ENCODE assay signal across 1 cellular context in the genomic region with DNA sequence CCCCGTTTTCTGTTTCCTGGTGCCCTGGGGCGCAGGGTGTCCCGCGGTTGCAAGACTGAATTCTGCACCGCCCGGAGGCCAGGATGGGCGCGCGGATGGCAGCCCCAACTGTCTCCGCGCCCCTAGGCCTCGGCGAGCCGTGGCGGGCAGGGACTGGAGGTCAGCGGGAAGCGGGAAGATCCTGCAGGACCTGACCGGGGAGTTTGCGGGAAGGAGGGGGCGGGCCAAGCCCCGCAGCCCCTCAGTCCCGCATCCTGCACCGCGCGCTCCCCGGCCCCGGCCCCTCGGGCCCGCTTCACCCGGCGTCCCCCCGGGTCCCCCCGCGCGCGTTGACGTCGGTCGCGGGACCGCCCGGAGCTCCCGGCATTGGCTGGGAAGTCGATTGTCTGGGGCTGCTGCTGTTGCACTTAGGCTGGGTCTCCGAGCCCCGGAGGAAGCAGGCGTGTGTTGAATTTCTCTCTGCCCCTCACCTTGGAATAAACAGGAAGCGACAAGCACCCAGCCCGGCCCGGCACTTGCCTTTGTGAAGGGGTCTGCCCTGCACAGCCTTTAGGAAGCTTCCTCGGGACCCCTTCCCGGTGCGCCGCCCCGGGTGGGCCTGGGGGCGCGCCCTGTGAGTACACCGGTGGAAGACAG.
TF ChIP-seq lines count a peak whose summit lies in the region.

A gene (plus strand): TSS at position 385 of the 636 bp plus-strand sequence.

TF ChIP-seq in HepG2, 621 proteins besides CTCF, POLR2A, EP300 and RAD21 (continued from another document and continues in another):
- TF ChIP-seq, protein P1, sequence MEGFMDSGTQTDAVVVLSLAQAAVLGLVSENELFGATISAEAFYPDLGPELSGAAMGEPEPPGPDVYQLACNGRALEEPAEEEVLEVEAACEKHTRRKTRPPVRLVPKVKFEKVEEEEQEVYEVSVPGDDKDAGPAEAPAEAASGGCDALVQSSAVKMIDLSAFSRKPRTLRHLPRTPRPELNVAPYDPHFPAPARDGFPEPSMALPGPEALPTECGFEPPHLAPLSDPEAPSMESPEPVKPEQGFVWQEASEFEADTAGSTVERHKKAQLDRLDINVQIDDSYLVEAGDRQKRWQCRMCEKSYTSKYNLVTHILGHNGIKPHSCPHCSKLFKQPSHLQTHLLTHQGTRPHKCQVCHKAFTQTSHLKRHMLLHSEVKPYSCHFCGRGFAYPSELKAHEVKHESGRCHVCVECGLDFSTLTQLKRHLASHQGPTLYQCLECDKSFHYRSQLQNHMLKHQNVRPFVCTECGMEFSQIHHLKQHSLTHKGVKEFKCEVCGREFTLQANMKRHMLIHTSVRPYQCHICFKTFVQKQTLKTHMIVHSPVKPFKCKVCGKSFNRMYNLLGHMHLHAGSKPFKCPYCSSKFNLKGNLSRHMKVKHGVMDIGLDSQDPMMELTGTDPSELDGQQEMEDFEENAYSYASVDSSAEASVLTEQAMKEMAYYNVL (CRISPR knock-in tag; IDR thresholded peaks at IDR 0.05; ENCODE audit: borderline replicate concordance) = no peak
- TF ChIP-seq ZNF766 (CRISPR knock-in tag; IDR thresholded peaks at IDR 0.05; ENCODE audit: borderline replicate concordance) (0 out of 2 replicates have a peak, but pooled peaks have one; percentile 40), ZNF207 (IDR thresholded peaks at IDR 0.05; ENCODE audit: borderline replicate concordance) (no peak), HDAC1 (CRISPR knock-in tag; IDR thresholded peaks at IDR 0.05) (peak; percentile 49), MAZ (IDR thresholded peaks at IDR 0.05; ENCODE audit: borderline replicate concordance, low read depth, low read length) (no peak), MAZ (CRISPR knock-in tag; IDR thresholded peaks at IDR 0.05; ENCODE audit: low read depth) (peak; percentile 1; the same call in 1 of the 2 replicates), PHB2 (IDR thresholded peaks at IDR 0.05; ENCODE audit: partially characterized antibody) (no peak), ZNF317 (CRISPR knock-in tag; IDR thresholded peaks at IDR 0.05) (no peak), MEIS2 (CRISPR knock-in tag; IDR thresholded peaks at IDR 0.05) (peak; percentile 38; the same call in 1 of the 2 replicates), ZNF441 (CRISPR knock-in tag; IDR thresholded peaks at IDR 0.05; ENCODE audit: borderline replicate concordance) (no peak), ZNF496 (CRISPR knock-in tag; IDR thresholded peaks at IDR 0.05; ENCODE audit: insufficient replicate concordance) (no peak), RBFOX2 (IDR thresholded peaks at IDR 0.05; ENCODE audit: low read depth, low read length) (0 out of 2 replicates have a peak, but pooled peaks have one; percentile 7), ZNF121 (CRISPR knock-in tag; IDR thresholded peaks at IDR 0.05) (no peak), RARA (CRISPR knock-in tag; IDR thresholded peaks at IDR 0.05) (no peak), ZNF552 (CRISPR knock-in tag; IDR thresholded peaks at IDR 0.05; ENCODE audit: borderline replicate concordance) (no peak), ZBTB8A (CRISPR knock-in tag; IDR thresholded peaks at IDR 0.05; ENCODE audit: borderline replicate concordance, low read depth) (no peak), ZBTB7A (CRISPR knock-in tag; IDR thresholded peaks at IDR 0.05) (no peak), LCORL (IDR thresholded peaks at IDR 0.05) (no peak), LCORL (CRISPR knock-in tag; IDR thresholded peaks at IDR 0.05) (peak; percentile 50), KMT2B (CRISPR knock-in tag; IDR thresholded peaks at IDR 0.05) (no peak), U2AF2 (IDR thresholded peaks at IDR 0.05; ENCODE audit: low read depth, low read length) (no peak), RFX1 (IDR thresholded peaks at IDR 0.05) (no peak), ERF (CRISPR knock-in tag; IDR thresholded peaks at IDR 0.05) (peak; percentile 10; the same call in 1 of the 2 replicates), ZNF274 (CRISPR knock-in tag; IDR thresholded peaks at IDR 0.05) (0 out of 2 replicates have a peak, but pooled peaks have one; percentile 23), HOXD1 (CRISPR knock-in tag; IDR thresholded peaks at IDR 0.05) (no peak), ZNF260 (CRISPR knock-in tag; IDR thresholded peaks at IDR 0.05; ENCODE audit: borderline replicate concordance, low read depth) (no peak), MYC (CRISPR knock-in tag; IDR thresholded peaks at IDR 0.05; ENCODE audit: borderline replicate concordance) (0 out of 2 replicates have a peak, but pooled peaks have one; percentile 12), RELA (CRISPR knock-in tag; IDR thresholded peaks at IDR 0.05) (no peak), ZNF570 (CRISPR knock-in tag; IDR thresholded peaks at IDR 0.05; ENCODE audit: borderline replicate concordance) (no peak), ZNF616 (CRISPR knock-in tag; IDR thresholded peaks at IDR 0.05; ENCODE audit: low read depth) (no peak), ZNF530 (CRISPR knock-in tag; IDR thresholded peaks at IDR 0.05; ENCODE audit: low read depth) (no peak), ZNF564 (CRISPR knock-in tag; IDR thresholded peaks at IDR 0.05) (peak; percentile 40; the same call in 1 of the 2 replicates), NR2F1 (CRISPR knock-in tag; IDR thresholded peaks at IDR 0.05) (no peak)
- TF ChIP-seq, protein P2, sequence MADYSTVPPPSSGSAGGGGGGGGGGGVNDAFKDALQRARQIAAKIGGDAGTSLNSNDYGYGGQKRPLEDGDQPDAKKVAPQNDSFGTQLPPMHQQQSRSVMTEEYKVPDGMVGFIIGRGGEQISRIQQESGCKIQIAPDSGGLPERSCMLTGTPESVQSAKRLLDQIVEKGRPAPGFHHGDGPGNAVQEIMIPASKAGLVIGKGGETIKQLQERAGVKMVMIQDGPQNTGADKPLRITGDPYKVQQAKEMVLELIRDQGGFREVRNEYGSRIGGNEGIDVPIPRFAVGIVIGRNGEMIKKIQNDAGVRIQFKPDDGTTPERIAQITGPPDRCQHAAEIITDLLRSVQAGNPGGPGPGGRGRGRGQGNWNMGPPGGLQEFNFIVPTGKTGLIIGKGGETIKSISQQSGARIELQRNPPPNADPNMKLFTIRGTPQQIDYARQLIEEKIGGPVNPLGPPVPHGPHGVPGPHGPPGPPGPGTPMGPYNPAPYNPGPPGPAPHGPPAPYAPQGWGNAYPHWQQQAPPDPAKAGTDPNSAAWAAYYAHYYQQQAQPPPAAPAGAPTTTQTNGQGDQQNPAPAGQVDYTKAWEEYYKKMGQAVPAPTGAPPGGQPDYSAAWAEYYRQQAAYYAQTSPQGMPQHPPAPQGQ (CRISPR knock-in tag; IDR thresholded peaks at IDR 0.05; ENCODE audit: borderline replicate concordance) = no peak
- TF ChIP-seq, protein P3, sequence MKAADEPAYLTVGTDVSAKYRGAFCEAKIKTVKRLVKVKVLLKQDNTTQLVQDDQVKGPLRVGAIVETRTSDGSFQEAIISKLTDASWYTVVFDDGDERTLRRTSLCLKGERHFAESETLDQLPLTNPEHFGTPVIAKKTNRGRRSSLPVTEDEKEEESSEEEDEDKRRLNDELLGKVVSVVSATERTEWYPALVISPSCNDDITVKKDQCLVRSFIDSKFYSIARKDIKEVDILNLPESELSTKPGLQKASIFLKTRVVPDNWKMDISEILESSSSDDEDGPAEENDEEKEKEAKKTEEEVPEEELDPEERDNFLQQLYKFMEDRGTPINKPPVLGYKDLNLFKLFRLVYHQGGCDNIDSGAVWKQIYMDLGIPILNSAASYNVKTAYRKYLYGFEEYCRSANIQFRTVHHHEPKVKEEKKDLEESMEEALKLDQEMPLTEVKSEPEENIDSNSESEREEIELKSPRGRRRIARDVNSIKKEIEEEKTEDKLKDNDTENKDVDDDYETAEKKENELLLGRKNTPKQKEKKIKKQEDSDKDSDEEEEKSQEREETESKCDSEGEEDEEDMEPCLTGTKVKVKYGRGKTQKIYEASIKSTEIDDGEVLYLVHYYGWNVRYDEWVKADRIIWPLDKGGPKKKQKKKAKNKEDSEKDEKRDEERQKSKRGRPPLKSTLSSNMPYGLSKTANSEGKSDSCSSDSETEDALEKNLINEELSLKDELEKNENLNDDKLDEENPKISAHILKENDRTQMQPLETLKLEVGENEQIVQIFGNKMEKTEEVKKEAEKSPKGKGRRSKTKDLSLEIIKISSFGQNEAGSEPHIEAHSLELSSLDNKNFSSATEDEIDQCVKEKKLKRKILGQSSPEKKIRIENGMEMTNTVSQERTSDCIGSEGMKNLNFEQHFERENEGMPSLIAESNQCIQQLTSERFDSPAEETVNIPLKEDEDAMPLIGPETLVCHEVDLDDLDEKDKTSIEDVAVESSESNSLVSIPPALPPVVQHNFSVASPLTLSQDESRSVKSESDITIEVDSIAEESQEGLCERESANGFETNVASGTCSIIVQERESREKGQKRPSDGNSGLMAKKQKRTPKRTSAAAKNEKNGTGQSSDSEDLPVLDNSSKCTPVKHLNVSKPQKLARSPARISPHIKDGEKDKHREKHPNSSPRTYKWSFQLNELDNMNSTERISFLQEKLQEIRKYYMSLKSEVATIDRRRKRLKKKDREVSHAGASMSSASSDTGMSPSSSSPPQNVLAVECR (CRISPR knock-in tag; IDR thresholded peaks at IDR 0.05; ENCODE audit: borderline replicate concordance) = peak; percentile 68
- TF ChIP-seq, protein P4, sequence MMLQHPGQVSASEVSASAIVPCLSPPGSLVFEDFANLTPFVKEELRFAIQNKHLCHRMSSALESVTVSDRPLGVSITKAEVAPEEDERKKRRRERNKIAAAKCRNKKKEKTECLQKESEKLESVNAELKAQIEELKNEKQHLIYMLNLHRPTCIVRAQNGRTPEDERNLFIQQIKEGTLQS (CRISPR knock-in tag; IDR thresholded peaks at IDR 0.05) = no peak
- TF ChIP-seq, protein P5, sequence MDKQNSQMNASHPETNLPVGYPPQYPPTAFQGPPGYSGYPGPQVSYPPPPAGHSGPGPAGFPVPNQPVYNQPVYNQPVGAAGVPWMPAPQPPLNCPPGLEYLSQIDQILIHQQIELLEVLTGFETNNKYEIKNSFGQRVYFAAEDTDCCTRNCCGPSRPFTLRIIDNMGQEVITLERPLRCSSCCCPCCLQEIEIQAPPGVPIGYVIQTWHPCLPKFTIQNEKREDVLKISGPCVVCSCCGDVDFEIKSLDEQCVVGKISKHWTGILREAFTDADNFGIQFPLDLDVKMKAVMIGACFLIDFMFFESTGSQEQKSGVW (CRISPR knock-in tag; IDR thresholded peaks at IDR 0.05; ENCODE audit: borderline replicate concordance) = no peak
- TF ChIP-seq, protein P6, sequence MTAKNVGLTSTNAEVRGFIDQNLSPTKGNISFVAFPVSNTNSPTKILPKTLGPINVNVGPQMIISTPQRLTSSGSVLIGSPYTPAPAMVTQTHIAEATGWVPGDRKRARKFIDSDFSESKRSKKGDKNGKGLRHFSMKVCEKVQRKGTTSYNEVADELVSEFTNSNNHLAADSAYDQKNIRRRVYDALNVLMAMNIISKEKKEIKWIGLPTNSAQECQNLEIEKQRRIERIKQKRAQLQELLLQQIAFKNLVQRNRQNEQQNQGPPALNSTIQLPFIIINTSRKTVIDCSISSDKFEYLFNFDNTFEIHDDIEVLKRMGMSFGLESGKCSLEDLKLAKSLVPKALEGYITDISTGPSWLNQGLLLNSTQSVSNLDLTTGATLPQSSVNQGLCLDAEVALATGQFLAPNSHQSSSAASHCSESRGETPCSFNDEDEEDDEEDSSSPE (CRISPR knock-in tag; IDR thresholded peaks at IDR 0.05) = peak; percentile 32; the same call in 1 of the 2 replicates
- TF ChIP-seq, protein P7, sequence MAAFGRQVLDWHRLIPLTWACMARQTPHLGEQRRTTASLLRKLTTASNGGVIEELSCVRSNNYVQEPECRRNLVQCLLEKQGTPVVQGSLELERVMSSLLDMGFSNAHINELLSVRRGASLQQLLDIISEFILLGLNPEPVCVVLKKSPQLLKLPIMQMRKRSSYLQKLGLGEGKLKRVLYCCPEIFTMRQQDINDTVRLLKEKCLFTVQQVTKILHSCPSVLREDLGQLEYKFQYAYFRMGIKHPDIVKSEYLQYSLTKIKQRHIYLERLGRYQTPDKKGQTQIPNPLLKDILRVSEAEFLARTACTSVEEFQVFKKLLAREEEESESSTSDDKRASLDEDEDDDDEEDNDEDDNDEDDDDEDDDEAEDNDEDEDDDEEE (CRISPR knock-in tag; IDR thresholded peaks at IDR 0.05) = 0 out of 2 replicates have a peak, but pooled peaks have one; percentile 28
- TF ChIP-seq, protein P8, sequence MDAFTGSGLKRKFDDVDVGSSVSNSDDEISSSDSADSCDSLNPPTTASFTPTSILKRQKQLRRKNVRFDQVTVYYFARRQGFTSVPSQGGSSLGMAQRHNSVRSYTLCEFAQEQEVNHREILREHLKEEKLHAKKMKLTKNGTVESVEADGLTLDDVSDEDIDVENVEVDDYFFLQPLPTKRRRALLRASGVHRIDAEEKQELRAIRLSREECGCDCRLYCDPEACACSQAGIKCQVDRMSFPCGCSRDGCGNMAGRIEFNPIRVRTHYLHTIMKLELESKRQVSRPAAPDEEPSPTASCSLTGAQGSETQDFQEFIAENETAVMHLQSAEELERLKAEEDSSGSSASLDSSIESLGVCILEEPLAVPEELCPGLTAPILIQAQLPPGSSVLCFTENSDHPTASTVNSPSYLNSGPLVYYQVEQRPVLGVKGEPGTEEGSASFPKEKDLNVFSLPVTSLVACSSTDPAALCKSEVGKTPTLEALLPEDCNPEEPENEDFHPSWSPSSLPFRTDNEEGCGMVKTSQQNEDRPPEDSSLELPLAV (CRISPR knock-in tag; conservative IDR thresholded peaks at IDR 0.05; ENCODE audit: low read depth) = no peak
- TF ChIP-seq, protein P9, sequence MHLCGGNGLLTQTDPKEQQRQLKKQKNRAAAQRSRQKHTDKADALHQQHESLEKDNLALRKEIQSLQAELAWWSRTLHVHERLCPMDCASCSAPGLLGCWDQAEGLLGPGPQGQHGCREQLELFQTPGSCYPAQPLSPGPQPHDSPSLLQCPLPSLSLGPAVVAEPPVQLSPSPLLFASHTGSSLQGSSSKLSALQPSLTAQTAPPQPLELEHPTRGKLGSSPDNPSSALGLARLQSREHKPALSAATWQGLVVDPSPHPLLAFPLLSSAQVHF (CRISPR knock-in tag; IDR thresholded peaks at IDR 0.05) = 0 out of 2 replicates have a peak, but pooled peaks have one; percentile 66
- TF ChIP-seq, protein P10, sequence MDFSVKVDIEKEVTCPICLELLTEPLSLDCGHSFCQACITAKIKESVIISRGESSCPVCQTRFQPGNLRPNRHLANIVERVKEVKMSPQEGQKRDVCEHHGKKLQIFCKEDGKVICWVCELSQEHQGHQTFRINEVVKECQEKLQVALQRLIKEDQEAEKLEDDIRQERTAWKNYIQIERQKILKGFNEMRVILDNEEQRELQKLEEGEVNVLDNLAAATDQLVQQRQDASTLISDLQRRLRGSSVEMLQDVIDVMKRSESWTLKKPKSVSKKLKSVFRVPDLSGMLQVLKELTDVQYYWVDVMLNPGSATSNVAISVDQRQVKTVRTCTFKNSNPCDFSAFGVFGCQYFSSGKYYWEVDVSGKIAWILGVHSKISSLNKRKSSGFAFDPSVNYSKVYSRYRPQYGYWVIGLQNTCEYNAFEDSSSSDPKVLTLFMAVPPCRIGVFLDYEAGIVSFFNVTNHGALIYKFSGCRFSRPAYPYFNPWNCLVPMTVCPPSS (IDR thresholded peaks at IDR 0.05) = no peak
- TF ChIP-seq, protein P11, sequence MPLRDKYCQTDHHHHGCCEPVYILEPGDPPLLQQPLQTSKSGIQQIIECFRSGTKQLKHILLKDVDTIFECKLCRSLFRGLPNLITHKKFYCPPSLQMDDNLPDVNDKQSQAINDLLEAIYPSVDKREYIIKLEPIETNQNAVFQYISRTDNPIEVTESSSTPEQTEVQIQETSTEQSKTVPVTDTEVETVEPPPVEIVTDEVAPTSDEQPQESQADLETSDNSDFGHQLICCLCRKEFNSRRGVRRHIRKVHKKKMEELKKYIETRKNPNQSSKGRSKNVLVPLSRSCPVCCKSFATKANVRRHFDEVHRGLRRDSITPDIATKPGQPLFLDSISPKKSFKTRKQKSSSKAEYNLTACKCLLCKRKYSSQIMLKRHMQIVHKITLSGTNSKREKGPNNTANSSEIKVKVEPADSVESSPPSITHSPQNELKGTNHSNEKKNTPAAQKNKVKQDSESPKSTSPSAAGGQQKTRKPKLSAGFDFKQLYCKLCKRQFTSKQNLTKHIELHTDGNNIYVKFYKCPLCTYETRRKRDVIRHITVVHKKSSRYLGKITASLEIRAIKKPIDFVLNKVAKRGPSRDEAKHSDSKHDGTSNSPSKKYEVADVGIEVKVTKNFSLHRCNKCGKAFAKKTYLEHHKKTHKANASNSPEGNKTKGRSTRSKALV (CRISPR knock-in tag; IDR thresholded peaks at IDR 0.05) = peak; percentile 94; the same call in 1 of the 2 replicates
